In the genomic region with DNA sequence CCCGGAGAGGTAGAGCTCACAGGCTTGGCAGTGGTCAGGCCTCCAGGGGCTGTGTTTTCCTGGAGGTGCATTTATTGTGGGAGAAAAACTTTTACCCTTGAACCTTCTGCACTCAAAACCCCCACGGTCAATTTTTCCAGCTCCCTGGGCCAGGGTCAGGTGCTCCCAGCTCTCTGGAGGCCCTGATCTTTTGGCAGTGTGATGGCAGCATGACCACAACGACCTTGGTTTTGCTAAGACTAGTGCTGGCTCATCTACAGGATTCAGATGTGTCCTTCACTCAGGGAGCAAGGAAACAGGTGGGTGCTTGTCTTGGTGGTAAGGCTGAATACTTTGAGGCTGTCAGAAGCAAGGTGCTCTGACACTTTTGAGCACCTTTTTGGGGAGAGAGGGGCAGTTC, we compare ENCODE assay signal across 14 cellular contexts.
A peak's percentile ranks its signal among the peaks of the same experiment; 100 is the strongest.
DNase-seq lines count a peak whose midpoint lies in the region; ATAC-seq and TF ChIP-seq lines count a peak whose summit lies in the region.
"Had no signal": no experiment of that assay in that cellular context is flagged by ENCODE, and none has a peak within 500 bp of the region (broad histone marks: within the 10 kb centered on the region; RNA-seq: fewer than 3 reads in every experiment).

No MANE protein-coding gene starts in this region.

- H3K27me3 ChIP-seq in heart right ventricle (no peaks in the 10 kb centered on the region), adrenal gland (no peaks in the 10 kb centered on the region), lower lobe of right lung (ENCODE audit: low read depth) (no peaks in the 10 kb centered on the region), endodermal cell (ENCODE audit: control insufficient read depth, insufficient read depth, low read length, poor library complexity, severe bottlenecking) (no peaks in the 10 kb centered on the region)

- H3K9me3 Mint-ChIP-seq in endodermal cell, result peaks cover 38% of the 10 kb centered on the region
- H3K9me3 Mint-ChIP-seq: CD8-positive, alpha-beta memory T cell had no signal

- H3K36me3 Mint-ChIP-seq in endodermal cell (ENCODE audit: low read depth), result peaks cover 69% of the 10 kb centered on the region

- no peaks in the 10 kb centered on the region for H3K4me1 Mint-ChIP-seq in endodermal cell
- H3K4me1 Mint-ChIP-seq: CD14-positive monocyte had no signal

- TF ChIP-seq POLR2A in adrenal gland (IDR thresholded peaks at IDR 0.05), result no peak

- intact Hi-C loops in heart right ventricle (cut with DNase I), result no loop called here
- intact Hi-C loops in left cardiac atrium (cut with DNase I), result no loop called here
- intact Hi-C loops in adrenal gland (cut with DNase I), result no loop called here
- intact Hi-C loops in lower lobe of right lung (cut with DNase I), result no loop called here

- no peak overlapping the region for H3K9ac ChIP-seq in endodermal cell (ENCODE audit: extremely low read depth, low read length, poor library complexity, severe bottlenecking)

- H3K36me3 ChIP-seq in heart right ventricle (peaks cover 0 to 89% (median 48%) of the 10 kb centered on the region in 9 donors), adrenal gland (replicated peaks in 1 of 2) (peaks cover 0 to 55% of the 10 kb centered on the region in 2 donors), lower lobe of right lung (peaks cover 82% of the 10 kb centered on the region), endodermal cell (ENCODE audit: control insufficient read depth, insufficient read depth, low read length) (peaks cover 51% of the 10 kb centered on the region)

- no peak for TF ChIP-seq CTCF in heart right ventricle (IDR thresholded peaks at IDR 0.05)
- TF ChIP-seq CTCF in adrenal gland (IDR thresholded peaks at IDR 0.05), result no peak
- no peak for TF ChIP-seq CTCF in lower lobe of right lung (IDR thresholded peaks at IDR 0.05)
- no peak for TF ChIP-seq CTCF in endodermal cell (conservative IDR thresholded peaks at IDR 0.05)

- 48 to 62% methylated on average over 3 of the region's 3 CpGs for WGBS in heart right ventricle, 2 donors
- WGBS in adrenal gland, 4 donors, result 54 to 88% (median 71%) methylated on average over 3 of the region's 3 CpGs
- WGBS in endodermal cell (ENCODE audit: insufficient coverage in 1 of 2, insufficient read length in 1 of 2), 2 experiments, result 91 to 93% methylated on average over 2 to 3 of the region's 3 CpGs

- H3K27me3 Mint-ChIP-seq in endodermal cell (ENCODE audit: insufficient read depth), result no peaks in the 10 kb centered on the region
- H3K27me3 Mint-ChIP-seq: CD8-positive, alpha-beta memory T cell had no signal

- DNase-seq in heart right ventricle (peak in 1 of 2 donors; percentile 47), left cardiac atrium (no peak), adrenal gland (peak in 5 of 7 donors; percentile 38 to 62 (median 51)), islet precursor cell (peak; percentile 33), lower lobe of right lung (no peak), endodermal cell (no peak)
- DNase-seq: CD8-positive, alpha-beta memory T cell; DMS53; GF-D8 had no signal

- H3K9me3 ChIP-seq in heart right ventricle (peaks cover 0 to 5% (median 0%) of the 10 kb centered on the region in 11 donors), adrenal gland (replicated peaks in 1 of 3) (no peaks in the 10 kb centered on the region), lower lobe of right lung (no peaks in the 10 kb centered on the region), endodermal cell (ENCODE audit: control insufficient read depth, low read length) (peaks cover 4% of the 10 kb centered on the region)
- H3K9me3 ChIP-seq: A549 had no signal

- H3K27ac ChIP-seq in heart right ventricle (peak overlapping the region in 7 of 10 donors; percentile 11 to 70 (median 58)), adrenal gland (peak overlapping the region in 2 of 5 donors; percentile 49 to 58), lower lobe of right lung (no peak overlapping the region), endodermal cell (ENCODE audit: low read depth, low read length) (no peak overlapping the region)
- H3K27ac ChIP-seq: A549 had no signal

- H3K4me3 ChIP-seq in heart right ventricle, result no peak overlapping the region
- H3K4me3 ChIP-seq in adrenal gland, result no peak overlapping the region
- no peak overlapping the region for H3K4me3 ChIP-seq in lower lobe of right lung
- H3K4me3 ChIP-seq in endodermal cell (ENCODE audit: low read length), result no peak overlapping the region
- H3K4me3 ChIP-seq: A549 had no signal

- H3K4me3 Mint-ChIP-seq in endodermal cell, result no peak overlapping the region
- H3K4me3 Mint-ChIP-seq: CD14-positive monocyte; CD8-positive, alpha-beta memory T cell had no signal

- H3K4me1 ChIP-seq in heart right ventricle, result peaks cover 0 to 11% (median 0%) of the 10 kb centered on the region in 9 donors
- H3K4me1 ChIP-seq in adrenal gland (replicated peaks in 1 of 2), result peaks cover 0 to 7% of the 10 kb centered on the region in 2 donors
- H3K4me1 ChIP-seq in lower lobe of right lung, result no peaks in the 10 kb centered on the region
- no peaks in the 10 kb centered on the region for H3K4me1 ChIP-seq in endodermal cell (ENCODE audit: control insufficient read depth, insufficient read depth, low read length)
- H3K4me1 ChIP-seq: A549 had no signal

- ATAC-seq in heart right ventricle (peak in 7 of 8 donors; percentile 66 to 89 (median 84)), left cardiac atrium (no peak), GM21786 (IDR thresholded peaks at IDR 0.05; ENCODE audit: unreplicated experiment) (no peak), lower lobe of right lung (no peak)
- ATAC-seq: A549, HCT116, HepG2 had no signal

- H3K27ac Mint-ChIP-seq in endodermal cell, result no peak overlapping the region

Comparison
In these comparisons a context has a peak if more than half of its experiments do, and no peak if none do; other contexts are left out.
1. ATAC-seq: peak in heart right ventricle (7 of 8); none in left cardiac atrium (0 of 2), GM21786 (single experiment) and lower lobe of right lung (0 of 2).
2. DNase-seq: peak in adrenal gland (5 of 7) and islet precursor cell (single experiment); none in left cardiac atrium (single experiment), lower lobe of right lung (single experiment) and endodermal cell (single experiment).
3. H3K27ac ChIP-seq: peak in heart right ventricle (7 of 10); none in lower lobe of right lung (single experiment) and endodermal cell (single experiment).